Comparison of ENCODE assay signal across 26 cellular contexts in genomic region chr11:5420993-5421392, GRCh38. TPM values are rescaled to one million over a fixed set of nuclear protein-coding genes. Genes with fewer than 3 reads are reported as not detected.
"Had no signal": no experiment of that assay in that cellular context is flagged by ENCODE, and none has a peak within 500 bp of the region (broad histone marks: within the 10 kb centered on the region; RNA-seq: fewer than 3 reads in every experiment).

No MANE protein-coding gene starts in this region.

- ATAC-seq: activated CD4-positive, alpha-beta T cell treated with anti-CD3 and anti-CD28 coated beads for 36 hours; activated CD8-positive, alpha-beta T cell treated with anti-CD3 and anti-CD28 coated beads, Interleukin-2, amount 10 ng/mL, durations not matched to agents 7 days and 5 days; PC-3; T-cell had no signal

- H3K27me3 ChIP-seq: adrenal gland had no signal

- FAIRE-seq: TTC549 had no signal

- H3K4me3 ChIP-seq: adrenal gland, MG63, SK-N-MC had no signal

- DNase-seq: activated CD4-positive, alpha-beta T cell treated with anti-CD3 and anti-CD28 coated beads for 36 hours; activated CD4-positive, alpha-beta T cell treated with anti-CD3 and anti-CD28 coated beads, Interleukin-2, amount 50 U/mL, for 4 hours; activated CD8-positive, alpha-beta memory T cell treated with anti-CD3 and anti-CD28 coated beads, Interleukin-2, amount 50 U/mL, for 48 hours; activated CD8-positive, alpha-beta T cell treated with anti-CD3 and anti-CD28 coated beads, Interleukin-2, amount 10 ng/mL, durations not matched to agents 7 days and 5 days; activated naive CD4-positive, alpha-beta T cell treated with anti-CD3 and anti-CD28 coated beads, Interleukin-2, amount 50 U/mL, for 16 hours; activated naive CD8-positive, alpha-beta T cell treated with anti-CD3 and anti-CD28 coated beads, Interleukin-2, amount 10 ng/mL, durations not matched to agents 7 days and 5 days; activated T-cell treated with anti-CD3 and anti-CD28 coated beads, Interleukin-2, amount 50 U/mL, for 1 hour; adrenal gland; anterior cingulate cortex; MG63; MV-4-11; NCI-H1092 treated with DMSO at 0.1 percent for 48 hours; NCI-H1417 treated with DMSO at 0.1 percent for 48 hours; NCI-H1694; NCI-H2029; NCI-H2107; NCI-H2171 treated with DMSO at 0.1 percent for 48 hours; NCI-H510A treated with DMSO at 0.1 percent for 48 hours; PC-3; SIG-M5; T-cell; T-helper 2 cell; T1000 had no signal

- H3K27ac Mint-ChIP-seq: activated CD4-positive, alpha-beta T cell treated with anti-CD3 and anti-CD28 coated beads for 36 hours; activated CD8-positive, alpha-beta T cell treated with anti-CD3 and anti-CD28 coated beads, Interleukin-2, amount 10 ng/mL, durations not matched to agents 7 days and 5 days; activated naive CD8-positive, alpha-beta T cell treated with anti-CD3 and anti-CD28 coated beads, Interleukin-2, amount 10 ng/mL, durations not matched to agents 7 days and 5 days; T-cell had no signal

- H3K27ac ChIP-seq: adrenal gland, SK-N-MC had no signal

- H3K9me3 ChIP-seq: adrenal gland, MG63 had no signal

- H3K27me3 Mint-ChIP-seq: activated naive CD8-positive, alpha-beta T cell treated with anti-CD3 and anti-CD28 coated beads, Interleukin-2, amount 10 ng/mL, durations not matched to agents 7 days and 5 days had no signal

- H3K36me3 ChIP-seq: adrenal gland, MG63 had no signal

- H3K4me1 Mint-ChIP-seq: activated CD4-positive, alpha-beta T cell treated with anti-CD3 and anti-CD28 coated beads for 36 hours; activated naive CD8-positive, alpha-beta T cell treated with anti-CD3 and anti-CD28 coated beads, Interleukin-2, amount 10 ng/mL, durations not matched to agents 7 days and 5 days; T-cell had no signal

- H3K4me3 Mint-ChIP-seq: activated CD4-positive, alpha-beta T cell treated with anti-CD3 and anti-CD28 coated beads for 36 hours; activated CD8-positive, alpha-beta T cell treated with anti-CD3 and anti-CD28 coated beads, Interleukin-2, amount 10 ng/mL, durations not matched to agents 7 days and 5 days; activated naive CD8-positive, alpha-beta T cell treated with anti-CD3 and anti-CD28 coated beads, Interleukin-2, amount 10 ng/mL, durations not matched to agents 7 days and 5 days; T-cell had no signal

- H3K4me1 ChIP-seq: adrenal gland had no signal

- H3K9me3 Mint-ChIP-seq: activated naive CD8-positive, alpha-beta T cell treated with anti-CD3 and anti-CD28 coated beads, Interleukin-2, amount 10 ng/mL, durations not matched to agents 7 days and 5 days had no signal

- H3K36me3 Mint-ChIP-seq: activated naive CD8-positive, alpha-beta T cell treated with anti-CD3 and anti-CD28 coated beads, Interleukin-2, amount 10 ng/mL, durations not matched to agents 7 days and 5 days; T-cell had no signal

RNA-seq across cellular contexts. Expression of gene OR51Q1, which starts 0.9 kb away (rescaled TPM):
- total RNA-seq: activated CD4-positive, alpha-beta T cell treated with anti-CD3 and anti-CD28 coated beads for 36 hours; activated CD8-positive, alpha-beta T cell treated with anti-CD3 and anti-CD28 coated beads, Interleukin-2, amount 10 ng/mL, durations not matched to agents 7 days and 5 days; activated naive CD8-positive, alpha-beta T cell treated with anti-CD3 and anti-CD28 coated beads, Interleukin-2, amount 10 ng/mL, durations not matched to agents 7 days and 5 days; adrenal gland; cerebellum; PC-3; T-cell had no signal
- polyA plus RNA-seq: adrenal gland had no signal

RNA-seq across cellular contexts. Expression of gene OR51I1, which starts 20.3 kb away (rescaled TPM):
- total RNA-seq: activated CD4-positive, alpha-beta T cell treated with anti-CD3 and anti-CD28 coated beads for 36 hours; activated CD8-positive, alpha-beta T cell treated with anti-CD3 and anti-CD28 coated beads, Interleukin-2, amount 10 ng/mL, durations not matched to agents 7 days and 5 days; activated naive CD8-positive, alpha-beta T cell treated with anti-CD3 and anti-CD28 coated beads, Interleukin-2, amount 10 ng/mL, durations not matched to agents 7 days and 5 days; PC-3; T-cell had no signal
- polyA plus RNA-seq: adrenal gland had no signal

RNA-seq across cellular contexts. Expression of gene OR51I2, which starts 28.1 kb away (rescaled TPM):
- total RNA-seq: activated CD4-positive, alpha-beta T cell treated with anti-CD3 and anti-CD28 coated beads for 36 hours; activated CD8-positive, alpha-beta T cell treated with anti-CD3 and anti-CD28 coated beads, Interleukin-2, amount 10 ng/mL, durations not matched to agents 7 days and 5 days; activated naive CD8-positive, alpha-beta T cell treated with anti-CD3 and anti-CD28 coated beads, Interleukin-2, amount 10 ng/mL, durations not matched to agents 7 days and 5 days; adrenal gland; cerebellum; PC-3; T-cell had no signal
- polyA plus RNA-seq: adrenal gland had no signal

RNA-seq across cellular contexts. Expression of gene OR51M1, which starts 37.4 kb away (rescaled TPM):
- total RNA-seq: activated CD4-positive, alpha-beta T cell treated with anti-CD3 and anti-CD28 coated beads for 36 hours; activated CD8-positive, alpha-beta T cell treated with anti-CD3 and anti-CD28 coated beads, Interleukin-2, amount 10 ng/mL, durations not matched to agents 7 days and 5 days; activated naive CD8-positive, alpha-beta T cell treated with anti-CD3 and anti-CD28 coated beads, Interleukin-2, amount 10 ng/mL, durations not matched to agents 7 days and 5 days; adrenal gland; cerebellum; PC-3; T-cell had no signal
- polyA plus RNA-seq: adrenal gland had no signal
